In the genomic region with DNA sequence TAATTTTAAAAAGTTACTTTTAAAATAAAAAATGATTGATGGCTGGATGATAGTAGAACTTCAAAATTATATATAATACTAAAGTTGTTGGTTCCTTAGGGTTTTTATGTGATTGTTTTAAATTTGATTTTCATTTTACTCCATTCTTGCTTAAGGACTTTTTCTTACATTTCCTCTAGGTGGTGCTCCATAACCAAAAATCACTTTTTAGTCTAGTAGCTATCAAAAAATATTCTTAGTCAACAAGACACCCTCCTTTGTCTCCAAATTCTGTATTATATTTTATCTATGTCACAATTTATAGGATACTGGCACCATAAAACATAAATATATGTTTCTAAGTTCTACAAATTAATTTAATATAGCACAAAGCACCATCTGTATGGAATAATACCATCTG, we compare ENCODE assay signal across 9 cellular contexts.
DNase-seq lines count a peak whose midpoint lies in the region; ATAC-seq and TF ChIP-seq lines count a peak whose summit lies in the region.
"Had no signal": no experiment of that assay in that cellular context is flagged by ENCODE, and none has a peak within 500 bp of the region (broad histone marks: within the 10 kb centered on the region; RNA-seq: fewer than 3 reads in every experiment).

No MANE protein-coding gene starts in this region.

- H3K36me3 ChIP-seq in effector memory CD4-positive, alpha-beta T cell (ENCODE audit: control insufficient read depth, insufficient read depth, low read length), result no peaks in the 10 kb centered on the region
- H3K36me3 ChIP-seq in stomach, result no peaks in the 10 kb centered on the region

- peak; percentile 66 for ATAC-seq in HG03354 (IDR thresholded peaks at IDR 0.05; ENCODE audit: poor library complexity, severe bottlenecking, unreplicated experiment)

- intact Hi-C loops in stomach (cut with DNase I; ENCODE audit: low total_unique reads), result no loop called here

- TF ChIP-seq POLR2A in stomach (IDR thresholded peaks at IDR 0.05), result no peak

- H3K4me3 ChIP-seq in effector memory CD4-positive, alpha-beta T cell (ENCODE audit: insufficient read depth, low read depth, low read length, poor library complexity, severe bottlenecking), result no peak overlapping the region
- no peak overlapping the region for H3K4me3 ChIP-seq in stomach
- H3K4me3 ChIP-seq: lung had no signal

- no peaks in the 10 kb centered on the region for H3K4me1 ChIP-seq in effector memory CD4-positive, alpha-beta T cell (ENCODE audit: control insufficient read depth, insufficient read depth, low read length, poor library complexity, severe bottlenecking)
- no peaks in the 10 kb centered on the region for H3K4me1 ChIP-seq in stomach

- H3K27me3 ChIP-seq in effector memory CD4-positive, alpha-beta T cell (replicated peaks; ENCODE audit: control insufficient read depth, insufficient read depth, low read length, poor library complexity, severe bottlenecking), result no peaks in the 10 kb centered on the region
- no peaks in the 10 kb centered on the region for H3K27me3 ChIP-seq in stomach

- TF ChIP-seq EP300 in stomach (IDR thresholded peaks at IDR 0.05), result no peak

- peak in 2 of 7 experiments; percentile 20 to 34 for TF ChIP-seq CTCF in stomach (IDR thresholded peaks at IDR 0.05)

- H3K27ac ChIP-seq in effector memory CD4-positive, alpha-beta T cell (ENCODE audit: insufficient read depth, low read length, poor library complexity, severe bottlenecking), result no peak overlapping the region
- H3K27ac ChIP-seq in stomach, result no peak overlapping the region

- no peaks in the 10 kb centered on the region for H3K9me3 ChIP-seq in effector memory CD4-positive, alpha-beta T cell (ENCODE audit: control insufficient read depth, low read length)
- H3K9me3 ChIP-seq in stomach, result no peaks in the 10 kb centered on the region

- DNase-seq in EL (peak; percentile 15), SW480 (ENCODE audit: low spot score) (peak; percentile 29), inferior parietal cortex (ENCODE audit: extremely low spot score) (peak; percentile 47), 8988T (no peak), stomach (no peak), cerebellar nuclear complex (lab: John Stamatoyannopoulos, UW) (no peak)
- no peak for DNase-seq in effector memory CD4-positive, alpha-beta T cell

Comparison
In these comparisons a context has a peak if more than half of its experiments do, and no peak if none do; other contexts are left out.
1. DNase-seq: peak in EL (single experiment), SW480 (single experiment) and inferior parietal cortex (single experiment); none in effector memory CD4-positive, alpha-beta T cell (0 of 3), 8988T (single experiment), stomach (single experiment) and cerebellar nuclear complex (0 of 2).